Comparison of ENCODE assay signal across 12 cellular contexts in genomic region chr5:145854651-145855258, GRCh38. TPM values are rescaled to one million over a fixed set of nuclear protein-coding genes. Genes with fewer than 3 reads are reported as not detected.
DNase-seq lines count a peak whose midpoint lies in the region; ATAC-seq and TF ChIP-seq lines count a peak whose summit lies in the region.
"Had no signal": no experiment of that assay in that cellular context is flagged by ENCODE, and none has a peak within 500 bp of the region (broad histone marks: within the 10 kb centered on the region; RNA-seq: fewer than 3 reads in every experiment).

No MANE protein-coding gene starts in this region.

- H3K4me3 ChIP-seq in right atrium auricular region, result no peak overlapping the region
- H3K4me3 ChIP-seq in aorta (ENCODE audit: low read length in 2 of 2), result no peak overlapping the region
- H3K4me3 ChIP-seq: testis had no signal

- H3K27ac ChIP-seq in right atrium auricular region (no peak overlapping the region), aorta (ENCODE audit: low read depth in 1 of 2, low read length in 2 of 2) (no peak overlapping the region)
- H3K27ac ChIP-seq: testis had no signal

- H3K36me3 ChIP-seq in right atrium auricular region (no peaks in the 10 kb centered on the region), aorta (ENCODE audit: control insufficient read depth in 1 of 2, insufficient read depth in 2 of 2, low read length in 1 of 2) (no peaks in the 10 kb centered on the region)

- H3K4me1 ChIP-seq in right atrium auricular region, result peaks cover 0 to 26% of the 10 kb centered on the region in 2 donors
- no peaks in the 10 kb centered on the region for H3K4me1 ChIP-seq in aorta (ENCODE audit: control insufficient read depth in 1 of 2, insufficient read depth in 2 of 2, low read length in 2 of 2)

- intact Hi-C loops in Right ventricle myocardium superior (cut with DNase I) (no loop called here), aorta (cut with DNase I) (no loop called here)

- ATAC-seq in Right ventricle myocardium superior (ENCODE audit: poor library complexity) (peak; percentile 14), SK-N-SH treated with all-trans-retinoic acid at 6 μM for 48 hours (peak; percentile 96), aorta (ENCODE audit: low FRiP score) (peak; percentile 68), GM18907 (IDR thresholded peaks at IDR 0.05; ENCODE audit: unreplicated experiment) (no peak)

- DNase-seq in Right ventricle myocardium superior (no peak), right atrium auricular region (ENCODE audit: low spot score) (no peak), foreskin melanocyte (peak; percentile 65), aorta (no peak), NCI-H774 (lab: John Stamatoyannopoulos, UW) (no peak), anterior cingulate cortex (lab: John Stamatoyannopoulos, UW) (no peak)
- DNase-seq: right cardiac atrium, testis had no signal

- H3K27me3 ChIP-seq in right atrium auricular region, result no peaks in the 10 kb centered on the region
- no peaks in the 10 kb centered on the region for H3K27me3 ChIP-seq in aorta (ENCODE audit: control insufficient read depth in 1 of 2, insufficient read depth in 2 of 2, low read length in 1 of 2)
- H3K27me3 ChIP-seq: testis had no signal

- H3K9me3 ChIP-seq in right atrium auricular region (no peaks in the 10 kb centered on the region), aorta (ENCODE audit: control insufficient read depth, low read length) (no peaks in the 10 kb centered on the region)
- H3K9me3 ChIP-seq: testis had no signal

- no peak for TF ChIP-seq CTCF in right atrium auricular region (IDR thresholded peaks at IDR 0.05)

- WGBS in aorta, 2 donors, result 91 to 94% methylated on average over 2 of the region's 2 CpGs

TF ChIP-seq in SK-N-SH treated with all-trans-retinoic acid at 6 μM for 48 hours, 23 proteins besides CTCF, POLR2A, EP300 and RAD21:
- TF ChIP-seq ZC3H10 (CRISPR knock-in tag; IDR thresholded peaks at IDR 0.05) (no peak), ISL1 (CRISPR knock-in tag; IDR thresholded peaks at IDR 0.05) (no peak), ZNF70 (CRISPR knock-in tag; IDR thresholded peaks at IDR 0.05) (no peak)
- TF ChIP-seq, protein P1, sequence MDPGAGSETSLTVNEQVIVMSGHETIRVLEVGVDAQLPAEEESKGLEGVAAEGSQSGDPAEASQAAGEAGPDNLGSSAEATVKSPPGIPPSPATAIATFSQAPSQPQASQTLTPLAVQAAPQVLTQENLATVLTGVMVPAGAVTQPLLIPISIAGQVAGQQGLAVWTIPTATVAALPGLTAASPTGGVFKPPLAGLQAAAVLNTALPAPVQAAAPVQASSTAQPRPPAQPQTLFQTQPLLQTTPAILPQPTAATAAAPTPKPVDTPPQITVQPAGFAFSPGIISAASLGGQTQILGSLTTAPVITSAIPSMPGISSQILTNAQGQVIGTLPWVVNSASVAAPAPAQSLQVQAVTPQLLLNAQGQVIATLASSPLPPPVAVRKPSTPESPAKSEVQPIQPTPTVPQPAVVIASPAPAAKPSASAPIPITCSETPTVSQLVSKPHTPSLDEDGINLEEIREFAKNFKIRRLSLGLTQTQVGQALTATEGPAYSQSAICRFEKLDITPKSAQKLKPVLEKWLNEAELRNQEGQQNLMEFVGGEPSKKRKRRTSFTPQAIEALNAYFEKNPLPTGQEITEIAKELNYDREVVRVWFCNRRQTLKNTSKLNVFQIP (CRISPR knock-in tag; IDR thresholded peaks at IDR 0.05; ENCODE audit: borderline replicate concordance, low read depth), result no peak

RNA-seq across cellular contexts. Expression of gene GRXCR2, which starts 18.1 kb away (rescaled TPM):
- 9.6 TPM for total RNA-seq in Right ventricle myocardium superior
- total RNA-seq in right atrium auricular region, result 1 to 10 TPM in 1 of 2 donors, under 1 TPM in 1; 0.24 to 1.0 TPM
- not detected for total RNA-seq in aorta
- not detected for polyA plus RNA-seq in aorta
- total RNA-seq: activated CD8-positive, alpha-beta memory T cell treated with anti-CD3 and anti-CD28 coated beads for 36 hours; epithelial cell of proximal tubule had no signal

RNA-seq across cellular contexts. Expression of gene PRELID2, which starts 19.6 kb away (rescaled TPM):
- total RNA-seq in Right ventricle myocardium superior (41.2 TPM), right atrium auricular region (10 to 100 TPM; 13.9 to 37.6 TPM), aorta (10 to 100 TPM; 26.7 to 28.7 TPM)
- 1 to 10 TPM; 4.3 to 4.8 TPM for polyA plus RNA-seq in aorta
